ENCODE assay signal across 8 cellular contexts in genomic region chr22:43923631-43924548, GRCh38. TPM values are rescaled to one million over a fixed set of nuclear protein-coding genes. Genes with fewer than 3 reads are reported as not detected.
DNase-seq lines count a peak whose midpoint lies in the region; ATAC-seq lines count a peak whose summit lies in the region.

TSS of gene PNPLA3 (plus strand) at chr22:43923805. CDS start at chr22:43923912, 107 bp downstream.

- no peaks in the 10 kb centered on the region for H3K36me3 ChIP-seq in thymus (ENCODE audit: control insufficient read depth, insufficient read depth)

- peak within 1 kb of the TSS; percentile 89 for H3K4me3 Mint-ChIP-seq in T-helper 17 cell

- peaks cover 33% of the 10 kb centered on the region for H3K27me3 Mint-ChIP-seq in T-helper 17 cell

- no peaks in the 10 kb centered on the region for H3K36me3 Mint-ChIP-seq in T-helper 17 cell (ENCODE audit: low read depth)

- DNase-seq in ELR (ENCODE audit: low read depth), result peak; percentile 88
- peak; percentile 37 for DNase-seq in NCI-H1092 treated with DMSO at 0.1 percent for 48 hours (lab: John Stamatoyannopoulos, UW)
- peak; percentile 50 to 64 (median 55) for DNase-seq in T-helper 17 cell
- peak; percentile 83 for DNase-seq in amniotic epithelial cell (ENCODE audit: low read depth)
- peak; percentile 93 for DNase-seq in left cardiac atrium
- peak; percentile 87 for DNase-seq in pons (ENCODE audit: low spot score)
- DNase-seq in cerebellar nuclear complex (lab: John Stamatoyannopoulos, UW), result no peak

- peak within 1 kb of the TSS; percentile 27 for H3K27ac Mint-ChIP-seq in T-helper 17 cell

- peak; percentile 96 for ATAC-seq in T-helper 17 cell
- peak; percentile 89 to 97 for ATAC-seq in left cardiac atrium

- peak within 1 kb of the TSS; percentile 62 for H3K4me3 ChIP-seq in thymus (ENCODE audit: low read length)

- no peaks in the 10 kb centered on the region for H3K4me1 ChIP-seq in thymus (ENCODE audit: control insufficient read depth, insufficient read depth, low read length)

- H3K27me3 ChIP-seq in thymus (ENCODE audit: control insufficient read depth, insufficient read depth), result peaks cover 24% of the 10 kb centered on the region

- peaks cover 5% of the 10 kb centered on the region for H3K4me1 Mint-ChIP-seq in T-helper 17 cell

- H3K27ac ChIP-seq in thymus (ENCODE audit: low read depth), result no peak within 1 kb of the TSS

- WGBS in thymus, result 5% methylated on average over 107 of the region's 107 CpGs

- intact Hi-C loops in left cardiac atrium (cut with DNase I), result no loop called here

- H3K9me3 ChIP-seq in T-helper 17 cell (ENCODE audit: control insufficient read depth, low read length, poor library complexity, severe bottlenecking) (no peaks in the 10 kb centered on the region), thymus (ENCODE audit: control insufficient read depth) (peaks cover 4% of the 10 kb centered on the region)

RNA-seq across cellular contexts. Expression of gene PNPLA3, which starts in this region (rescaled TPM):
- total RNA-seq in T-helper 17 cell (not detected), left cardiac atrium (1 to 10 TPM; 1.5 to 5.2 TPM)
- polyA plus RNA-seq in thymus, result 0.05 TPM

Comparison
In these comparisons a context has a peak if more than half of its experiments do, and no peak if none do; other contexts are left out.
1. Peak in DNase-seq and ATAC-seq in T-helper 17 cell; RNA of the gene not detected or under 1 TPM.
2. DNase-seq: peak in ELR (single experiment), NCI-H1092 treated with DMSO at 0.1 percent for 48 hours (single experiment), amniotic epithelial cell (single experiment), left cardiac atrium (single experiment) and pons (single experiment); none in cerebellar nuclear complex (0 of 2).